ENCODE assay signal across 1 cellular context in the genomic region with DNA sequence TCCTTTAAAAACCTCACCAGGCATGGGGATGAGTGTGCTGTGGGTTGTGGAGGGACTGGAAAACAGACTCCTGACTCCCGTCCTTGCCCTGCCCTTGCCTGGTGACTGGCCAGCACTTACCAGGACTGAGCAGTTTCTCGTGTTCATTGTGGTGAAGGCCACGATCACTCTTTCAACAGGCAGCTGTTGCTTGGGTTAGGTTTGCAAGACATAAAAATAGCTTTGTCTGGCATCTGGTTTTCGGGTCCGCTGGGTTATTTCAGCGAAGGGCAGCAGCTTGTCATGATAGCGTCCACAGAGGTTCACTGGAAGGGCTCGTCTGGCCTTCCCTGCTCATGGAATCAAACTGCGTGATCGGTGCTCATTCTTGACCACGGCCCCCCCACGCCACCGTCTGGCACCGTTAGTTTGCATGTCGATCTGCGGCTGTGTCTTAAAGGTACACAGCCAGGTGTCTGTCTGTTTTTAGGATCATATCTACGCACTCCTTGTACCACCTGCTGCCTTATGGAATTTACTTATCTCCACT.
TF ChIP-seq lines count a peak whose summit lies in the region.

No MANE protein-coding gene starts in this region.

TF ChIP-seq in A549, 52 proteins besides CTCF, POLR2A, EP300 and RAD21 (continued from another document):
- TF ChIP-seq EHF (CRISPR knock-in tag; IDR thresholded peaks at IDR 0.05), result no peak
- TF ChIP-seq RFX5 (IDR thresholded peaks at IDR 0.05), result no peak
- no peak for TF ChIP-seq CBX8 (IDR thresholded peaks at IDR 0.05)
- no peak for TF ChIP-seq GATA3 (IDR thresholded peaks at IDR 0.05; ENCODE audit: borderline replicate concordance)
- no peak for TF ChIP-seq MYC (IDR thresholded peaks at IDR 0.05; ENCODE audit: borderline replicate concordance, low read length)
- TF ChIP-seq HOXB13 (CRISPR knock-in tag; IDR thresholded peaks at IDR 0.05; ENCODE audit: low read depth), result no peak
- TF ChIP-seq NR3C1 (IDR thresholded peaks at IDR 0.05), result no peak
- no peak for TF ChIP-seq MAFK (IDR thresholded peaks at IDR 0.05; ENCODE audit: partially characterized antibody)
- no peak for TF ChIP-seq EHMT2 (IDR thresholded peaks at IDR 0.05; ENCODE audit: low read depth)
- TF ChIP-seq BHLHE40 (IDR thresholded peaks at IDR 0.05; ENCODE audit: low read depth, low read length), result no peak
- TF ChIP-seq, protein P1, sequence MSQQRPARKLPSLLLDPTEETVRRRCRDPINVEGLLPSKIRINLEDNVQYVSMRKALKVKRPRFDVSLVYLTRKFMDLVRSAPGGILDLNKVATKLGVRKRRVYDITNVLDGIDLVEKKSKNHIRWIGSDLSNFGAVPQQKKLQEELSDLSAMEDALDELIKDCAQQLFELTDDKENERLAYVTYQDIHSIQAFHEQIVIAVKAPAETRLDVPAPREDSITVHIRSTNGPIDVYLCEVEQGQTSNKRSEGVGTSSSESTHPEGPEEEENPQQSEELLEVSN (IDR thresholded peaks at IDR 0.05; ENCODE audit: borderline replicate concordance, low read depth), result no peak
- no peak for TF ChIP-seq RARB (CRISPR knock-in tag; IDR thresholded peaks at IDR 0.05)
- no peak for TF ChIP-seq ZNF302 (CRISPR knock-in tag; IDR thresholded peaks at IDR 0.05)
- TF ChIP-seq TP53 (CRISPR knock-in tag; IDR thresholded peaks at IDR 0.05), result no peak
- no peak for TF ChIP-seq ZSCAN20 (CRISPR knock-in tag; IDR thresholded peaks at IDR 0.05)
TF ChIP-seq in A549: peak in this region for 0.
